Comparison of ENCODE assay signal across 7 cellular contexts in the genomic region with DNA sequence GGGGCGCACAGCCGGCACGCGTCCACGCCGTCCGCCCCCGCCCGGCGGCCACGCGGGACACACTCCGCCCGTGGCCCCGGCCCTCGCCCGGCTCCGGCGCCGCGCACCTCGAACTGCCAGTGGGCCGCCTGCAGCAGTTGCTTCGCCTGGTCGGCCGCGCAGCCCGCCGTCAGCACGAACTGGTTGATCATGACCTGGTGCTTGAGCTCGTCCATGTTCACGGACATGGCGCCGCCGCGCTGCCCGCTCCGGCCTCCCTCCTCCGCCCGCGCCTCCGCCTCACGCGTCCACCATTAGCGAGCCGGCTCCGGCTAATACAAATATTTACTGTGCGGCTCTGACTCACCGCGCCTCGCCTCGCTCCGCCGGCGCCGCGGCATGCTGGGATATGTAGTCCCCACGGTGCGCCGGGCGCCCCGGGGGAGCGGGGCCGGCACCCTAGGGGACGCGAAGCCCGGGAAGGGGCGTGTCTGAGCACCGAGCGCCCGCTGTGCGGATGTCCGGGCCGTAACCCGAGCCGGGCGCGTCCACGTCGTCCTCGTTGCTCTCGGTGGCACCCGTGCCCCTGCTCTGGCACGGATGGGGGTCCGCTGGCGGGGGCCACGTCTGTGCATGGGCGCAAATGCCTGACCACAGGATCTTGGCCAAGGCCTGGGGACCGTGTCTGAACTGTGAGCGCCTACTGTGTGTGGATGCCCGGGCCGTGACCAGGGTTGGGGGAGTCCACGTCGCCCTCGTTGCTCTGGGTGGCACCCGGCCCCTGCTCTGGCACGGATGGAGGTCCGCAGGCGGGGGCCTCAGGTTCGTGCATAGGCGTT. TPM values are rescaled to one million over a fixed set of nuclear protein-coding genes. Genes with fewer than 3 reads are reported as not detected.
DNase-seq lines count a peak whose midpoint lies in the region; ATAC-seq, FAIRE-seq and TF ChIP-seq lines count a peak whose summit lies in the region.

A gene (minus strand): TSS at position 318 of the 818 bp plus-strand sequence. CDS start 91 bp downstream, at position 227.

- no peaks in the 10 kb centered on the region for H3K9me3 Mint-ChIP-seq in astrocyte (ENCODE audit: unreplicated experiment)

- H3K4me2 ChIP-seq in astrocyte (ENCODE audit: low read length) (peak within 1 kb of the TSS; percentile 99), hepatocyte (peak within 1 kb of the TSS; percentile 98)

- H3K4me3 ChIP-seq in astrocyte (ENCODE audit: insufficient read depth, low read depth, low read length) (peak within 1 kb of the TSS; percentile 86), hepatocyte (peak within 1 kb of the TSS; percentile 94), retinal pigment epithelial cell (ENCODE audit: low read length) (peak within 1 kb of the TSS; percentile 73)

- H3K27ac Mint-ChIP-seq in astrocyte (ENCODE audit: unreplicated experiment) = peak within 1 kb of the TSS; percentile 62

- H2AFZ ChIP-seq in astrocyte (ENCODE audit: low read depth, low read length) (peak within 1 kb of the TSS; percentile 93), hepatocyte (peak within 1 kb of the TSS; percentile 93)

- H3K9me2 ChIP-seq in hepatocyte (replicated peaks; ENCODE audit: insufficient read depth) = no peaks in the 10 kb centered on the region

- peak; percentile 95 for FAIRE-seq in GM18507 (lab: Jason Lieb, UNC)
- FAIRE-seq in astrocyte (lab: Jason Lieb, UNC) = no peak

- H3K36me3 ChIP-seq in astrocyte (ENCODE audit: insufficient read depth, low read length) (no peaks in the 10 kb centered on the region), hepatocyte (replicated peaks; ENCODE audit: insufficient read depth, low read depth) (no peaks in the 10 kb centered on the region)

- no peaks in the 10 kb centered on the region for H3K27me3 ChIP-seq in astrocyte (ENCODE audit: insufficient read depth, low read length)
- no peaks in the 10 kb centered on the region for H3K27me3 ChIP-seq in hepatocyte

- peaks cover 2% of the 10 kb centered on the region for H3K4me1 Mint-ChIP-seq in astrocyte (ENCODE audit: low read depth, unreplicated experiment)

- no peaks in the 10 kb centered on the region for H3K27me3 Mint-ChIP-seq in astrocyte (ENCODE audit: low read depth, unreplicated experiment)

- H3K36me3 Mint-ChIP-seq in astrocyte (ENCODE audit: low read depth, unreplicated experiment) = no peaks in the 10 kb centered on the region

- DNase-seq in GM18507 (ENCODE audit: extremely low spot score, insufficient read length, low read depth) (peak; percentile 81), NCI-H146 treated with DMSO at 0.1 percent for 48 hours (lab: John Stamatoyannopoulos, UW; ENCODE audit: unreplicated experiment) (peak; percentile 88), T-helper 9 cell (peak; percentile 68), astrocyte (ENCODE audit: low read depth) (peak; percentile 71), hepatocyte (ENCODE audit: low spot score) (peak; percentile 96), retinal pigment epithelial cell (ENCODE audit: low read depth) (peak; percentile 58)

- H4K20me1 ChIP-seq in astrocyte (ENCODE audit: insufficient read depth, low read length) (peaks cover 42% of the 10 kb centered on the region), hepatocyte (ENCODE audit: insufficient read depth, poor library complexity, severe bottlenecking) (peaks cover 36% of the 10 kb centered on the region)

- peak; percentile 62 for ATAC-seq in HG02885 (IDR thresholded peaks at IDR 0.05; ENCODE audit: poor library complexity, unreplicated experiment)

- WGBS in hepatocyte (ENCODE audit: low lambda C conversion rate, missing lambda C conversion rate) = 16% methylated on average over 88 of the region's 101 CpGs

- H3K79me2 ChIP-seq in astrocyte (ENCODE audit: insufficient read depth, low read length) (peaks cover 55% of the 10 kb centered on the region), hepatocyte (peaks cover 65% of the 10 kb centered on the region)

- peak within 1 kb of the TSS; percentile 89 for H3K4me3 Mint-ChIP-seq in astrocyte (ENCODE audit: unreplicated experiment)

- H3K4me1 ChIP-seq in astrocyte (ENCODE audit: insufficient read depth, low read length) (peaks cover 25% of the 10 kb centered on the region), hepatocyte (ENCODE audit: insufficient read depth) (peaks cover 55% of the 10 kb centered on the region)

- H3K9me3 ChIP-seq in astrocyte (ENCODE audit: insufficient read depth, low read depth, low read length) = no peaks in the 10 kb centered on the region
- no peaks in the 10 kb centered on the region for H3K9me3 ChIP-seq in hepatocyte (ENCODE audit: low read depth)

- peak within 1 kb of the TSS; percentile 93 for H3K9ac ChIP-seq in astrocyte (ENCODE audit: low read length)

- H3K27ac ChIP-seq in astrocyte (ENCODE audit: low read depth, low read length) (peak within 1 kb of the TSS; percentile 81), hepatocyte (peak within 1 kb of the TSS; percentile 88)

- no peak for TF ChIP-seq CTCF in astrocyte (IDR thresholded peaks at IDR 0.05; ENCODE audit: insufficient read depth, low read depth, low read length)
- no peak for TF ChIP-seq CTCF in hepatocyte (IDR thresholded peaks at IDR 0.05; ENCODE audit: poor library complexity)
- no peak for TF ChIP-seq CTCF in retinal pigment epithelial cell (conservative IDR thresholded peaks at IDR 0.05; ENCODE audit: low read depth, low read length)

RNA-seq across cellular contexts. Expression of the gene that starts here (rescaled TPM):
- total RNA-seq in astrocyte (49.8 and 53.0 TPM in 2 replicates), hepatocyte (6.1 and 9.9 TPM in 2 replicates)
- polyA plus RNA-seq in hepatocyte = 25.7 and 36.8 TPM in 2 replicates

Comparison
In these comparisons a context has a peak if more than half of its experiments do, and no peak if none do; other contexts are left out.
1. Peak in every context shown above with its lines: DNase-seq, ATAC-seq, H3K4me3 ChIP-seq and H3K27ac ChIP-seq.